ENCODE assay signal across 19 cellular contexts in genomic region chr3:66705071-66705470, GRCh38.
A peak's percentile ranks its signal among the peaks of the same experiment; 100 is the strongest.
DNase-seq lines count a peak whose midpoint lies in the region; ATAC-seq and TF ChIP-seq lines count a peak whose summit lies in the region.
"Had no signal": no experiment of that assay in that cellular context is flagged by ENCODE, and none has a peak within 500 bp of the region (broad histone marks: within the 10 kb centered on the region; RNA-seq: fewer than 3 reads in every experiment).

No MANE protein-coding gene starts in this region.

- DNase-seq in activated CD4-positive, alpha-beta T cell treated with anti-CD3 and anti-CD28 coated beads, Interleukin-2, amount 10 ng/mL, durations not matched to agents 24 days and 14 days: peak; percentile 17
- no peak for DNase-seq in activated CD4-positive, alpha-beta T cell treated with anti-CD3 and anti-CD28 coated beads, Interleukin-2, amount 50 U/mL, for 4 hours
- DNase-seq in esophagus muscularis mucosa (ENCODE audit: extremely low spot score) (no peak), sigmoid colon (no peak), NCI-H345 treated with DMSO at 0.1 percent for 48 hours (lab: John Stamatoyannopoulos, UW; ENCODE audit: unreplicated experiment) (no peak), erythroblast (lab: John Stamatoyannopoulos, UW) (no peak)
- DNase-seq: AML-193; Caco-2; Calu3; CD4-positive, alpha-beta T cell; CD8-positive, alpha-beta T cell; DMS79 treated with DMSO at 0.1 percent for 48 hours; GF-D8 had no signal

- H3K27ac Mint-ChIP-seq in activated CD4-positive, alpha-beta T cell treated with anti-CD3 and anti-CD28 coated beads, Interleukin-2, amount 10 ng/mL, durations not matched to agents 24 days and 14 days: no peak overlapping the region
- H3K27ac Mint-ChIP-seq: B cell; CD4-positive, alpha-beta T cell; CD8-positive, alpha-beta T cell had no signal

- H3K27me3 ChIP-seq in esophagus muscularis mucosa (no peaks in the 10 kb centered on the region), sigmoid colon (no peaks in the 10 kb centered on the region)
- H3K27me3 ChIP-seq: BLaER1 treated with 17β-estradiol and CSF1 and Interleukin-3, amounts not matched to agents 10 nM and 100 nM had no signal

- H3K36me3 ChIP-seq in esophagus muscularis mucosa (no peaks in the 10 kb centered on the region), sigmoid colon (no peaks in the 10 kb centered on the region)
- H3K36me3 ChIP-seq: BLaER1 treated with 17β-estradiol and CSF1 and Interleukin-3, amounts not matched to agents 10 nM and 100 nM had no signal

- ATAC-seq in HG03095 (IDR thresholded peaks at IDR 0.05; ENCODE audit: unreplicated experiment): no peak
- ATAC-seq: A549; CD8-positive, alpha-beta T cell had no signal

- no peak overlapping the region for H3K4me3 Mint-ChIP-seq in activated CD4-positive, alpha-beta T cell treated with anti-CD3 and anti-CD28 coated beads, Interleukin-2, amount 10 ng/mL, durations not matched to agents 24 days and 14 days
- H3K4me3 Mint-ChIP-seq: B cell; CD4-positive, alpha-beta T cell; CD8-positive, alpha-beta T cell had no signal

- H3K4me3 ChIP-seq in esophagus muscularis mucosa: no peak overlapping the region
- H3K4me3 ChIP-seq in sigmoid colon: no peak overlapping the region
- H3K4me3 ChIP-seq: A549; BLaER1 treated with 17β-estradiol and CSF1 and Interleukin-3, amounts not matched to agents 10 nM and 100 nM had no signal

- no peak for TF ChIP-seq POLR2A in esophagus muscularis mucosa (IDR thresholded peaks at IDR 0.05; ENCODE audit: low read depth)
- no peak for TF ChIP-seq POLR2A in sigmoid colon (IDR thresholded peaks at IDR 0.05)
- no peak for TF ChIP-seq POLR2A in erythroblast (IDR thresholded peaks at IDR 0.05; ENCODE audit: low read length)

- H3K4me1 ChIP-seq in esophagus muscularis mucosa (peaks cover 0 to 53% (median 43%) of the 10 kb centered on the region in 4 donors), sigmoid colon (peaks cover 0 to 75% (median 65%) of the 10 kb centered on the region in 4 donors)
- H3K4me1 ChIP-seq: A549; BLaER1 treated with 17β-estradiol and CSF1 and Interleukin-3, amounts not matched to agents 10 nM and 100 nM; Caco-2 had no signal

- TF ChIP-seq EP300 in esophagus muscularis mucosa (IDR thresholded peaks at IDR 0.05) (no peak), sigmoid colon (IDR thresholded peaks at IDR 0.05) (no peak)

- 56% methylated on average over 2 of the region's 2 CpGs for whole genome bisulfite sequencing in esophagus muscularis mucosa
- WGBS in sigmoid colon, 2 donors: 82 to 85% methylated on average over 2 of the region's 2 CpGs

- H3K4me1 Mint-ChIP-seq in activated CD4-positive, alpha-beta T cell treated with anti-CD3 and anti-CD28 coated beads, Interleukin-2, amount 10 ng/mL, durations not matched to agents 24 days and 14 days: no peaks in the 10 kb centered on the region
- H3K4me1 Mint-ChIP-seq: B cell had no signal

- no peaks in the 10 kb centered on the region for H3K27me3 Mint-ChIP-seq in activated CD4-positive, alpha-beta T cell treated with anti-CD3 and anti-CD28 coated beads, Interleukin-2, amount 10 ng/mL, durations not matched to agents 24 days and 14 days

- H3K27ac ChIP-seq in esophagus muscularis mucosa (replicated peaks in 1 of 4) (peak overlapping the region in 3 of 4 donors; percentile 0 to 43 (median 31)), sigmoid colon (peak overlapping the region; percentile 0 to 83 (median 66))
- H3K27ac ChIP-seq: 22Rv1; A549; BLaER1 treated with 17β-estradiol and CSF1 and Interleukin-3, amounts not matched to agents 10 nM and 100 nM; C4-2B had no signal

- no peaks in the 10 kb centered on the region for H3K9me3 ChIP-seq in esophagus muscularis mucosa
- H3K9me3 ChIP-seq in sigmoid colon: no peaks in the 10 kb centered on the region
- H3K9me3 ChIP-seq: A549; BLaER1 treated with 17β-estradiol and CSF1 and Interleukin-3, amounts not matched to agents 10 nM and 100 nM; Caco-2 had no signal

- H3K36me3 Mint-ChIP-seq in activated CD4-positive, alpha-beta T cell treated with anti-CD3 and anti-CD28 coated beads, Interleukin-2, amount 10 ng/mL, durations not matched to agents 24 days and 14 days (ENCODE audit: low read depth): no peaks in the 10 kb centered on the region
- H3K36me3 Mint-ChIP-seq: CD8-positive, alpha-beta T cell had no signal

- TF ChIP-seq CTCF in esophagus muscularis mucosa (IDR thresholded peaks at IDR 0.05): no peak
- no peak for TF ChIP-seq CTCF in sigmoid colon (IDR thresholded peaks at IDR 0.05)

- H3K9me3 Mint-ChIP-seq in activated CD4-positive, alpha-beta T cell treated with anti-CD3 and anti-CD28 coated beads, Interleukin-2, amount 10 ng/mL, durations not matched to agents 24 days and 14 days: no peaks in the 10 kb centered on the region
- H3K9me3 Mint-ChIP-seq: CD4-positive, alpha-beta T cell; CD8-positive, alpha-beta T cell had no signal

- intact Hi-C loops in activated CD4-positive, alpha-beta T cell treated with anti-CD3 and anti-CD28 coated beads, Interleukin-2, amount 10 ng/mL, durations not matched to agents 24 days and 14 days (cut with micrococcal nuclease): no loop called here
- intact Hi-C loops in esophagus muscularis mucosa (cut with DNase I): no loop called here
- intact Hi-C loops in sigmoid colon (cut with DNase I): loop anchor here (5.0 kb wide), 1 partner anchor 288 kb away; no protein-coding TSS in a partner anchor
